31 cellular contexts compared by ENCODE assay signal in the genomic region with DNA sequence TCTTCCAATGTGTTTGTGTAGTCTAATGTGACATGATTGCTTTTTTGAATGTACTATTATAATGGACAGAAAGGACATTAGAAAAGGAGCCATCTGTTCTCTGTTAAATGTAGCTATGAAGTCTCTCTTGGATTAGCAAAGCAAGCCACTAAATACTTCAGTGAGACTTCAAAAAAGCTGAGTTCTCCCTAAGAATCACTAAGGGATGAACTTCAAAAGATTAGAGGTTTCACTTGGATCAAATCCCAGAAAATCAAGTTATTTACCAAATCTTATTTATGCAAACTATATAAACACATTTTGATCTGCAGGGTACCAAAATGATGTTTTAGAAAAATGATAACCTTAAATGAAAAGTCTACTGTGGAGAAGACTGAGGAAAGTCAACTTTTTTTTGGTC.
"Had no signal": no experiment of that assay in that cellular context is flagged by ENCODE, and none has a peak within 500 bp of the region (broad histone marks: within the 10 kb centered on the region; RNA-seq: fewer than 3 reads in every experiment).

No MANE protein-coding gene starts in this region.

- H3K9me3 ChIP-seq: ascending aorta, breast epithelium, colonic mucosa had no signal

- H3K4me1 ChIP-seq: breast epithelium, colonic mucosa had no signal

- H3K27me3 ChIP-seq: ascending aorta, breast epithelium, cardiac muscle cell, colonic mucosa had no signal

- H3K36me3 Mint-ChIP-seq: brain had no signal

- H3K27me3 Mint-ChIP-seq: activated B cell treated with CpG ODN at 0.5 μM for 24 hours; activated CD8-positive, alpha-beta T cell treated with anti-CD3 and anti-CD28 coated beads for 36 hours; activated naive CD4-positive, alpha-beta T cell treated with anti-CD3 and anti-CD28 coated beads, Interleukin-2, amount 50 U/mL, for 24 hours; activated naive CD8-positive, alpha-beta T cell treated with anti-CD3 and anti-CD28 coated beads for 36 hours; activated naive CD8-positive, alpha-beta T cell treated with anti-CD3 and anti-CD28 coated beads, Interleukin-2, amount 50 U/mL, for 24 hours; T-helper 17 cell had no signal

- DNase-seq: activated B cell treated with CpG ODN at 0.5 μM for 24 hours; activated CD4-positive, alpha-beta T cell treated with anti-CD3 and anti-CD28 coated beads for 48 hours; activated CD4-positive, alpha-beta T cell treated with anti-CD3 and anti-CD28 coated beads, Interleukin-2, amount 50 U/mL, for 1 hour; activated CD4-positive, alpha-beta T cell treated with anti-CD3 and anti-CD28 coated beads, Interleukin-2, amount 50 U/mL, for 48 hours; activated CD8-positive, alpha-beta memory T cell treated with anti-CD3 and anti-CD28 coated beads for 24 hours; activated CD8-positive, alpha-beta T cell treated with anti-CD3 and anti-CD28 coated beads for 36 hours; activated effector memory CD4-positive, alpha-beta T cell treated with anti-CD3 and anti-CD28 coated beads, Interleukin-2, amount 50 U/mL, for 16 hours; activated naive CD4-positive, alpha-beta T cell treated with anti-CD3 and anti-CD28 coated beads for 36 hours; activated naive CD8-positive, alpha-beta T cell treated with anti-CD3 and anti-CD28 coated beads for 36 hours; activated naive CD8-positive, alpha-beta T cell treated with anti-CD3 and anti-CD28 coated beads, Interleukin-2, amount 50 U/mL, for 24 hours; activated T-cell treated with anti-CD3 and anti-CD28 coated beads, Interleukin-2, amount 50 U/mL, for 4 hours; central memory CD4-positive, alpha-beta T cell; cerebellar nuclear complex; colonic mucosa; effector CD8-positive, alpha-beta T cell; foreskin fibroblast; head of caudate nucleus; T-helper 1 cell; T-helper 17 cell; T1000; WERI-Rb-1 had no signal

- ATAC-seq: activated CD4-positive, CD25-positive, alpha-beta regulatory T cell treated with anti-CD3 and anti-CD28 coated beads, Interleukin-2, amount 50 U/mL, for 24 hours; activated CD8-positive, alpha-beta T cell treated with anti-CD3 and anti-CD28 coated beads for 36 hours; activated naive CD8-positive, alpha-beta T cell treated with anti-CD3 and anti-CD28 coated beads, Interleukin-2, amount 50 U/mL, for 24 hours; activated T-cell treated with anti-CD3 and anti-CD28 coated beads, Interleukin-2, amount 50 U/mL, for 4 hours; esophagus mucosa; T-helper 17 cell had no signal

- H3K4me3 ChIP-seq: ascending aorta, breast epithelium, cardiac muscle cell, colonic mucosa had no signal

- H3K27ac ChIP-seq: ascending aorta, breast epithelium, cardiac muscle cell, colonic mucosa, WERI-Rb-1 had no signal

- H3K9me3 Mint-ChIP-seq: activated B cell treated with CpG ODN at 0.5 μM for 24 hours; activated CD8-positive, alpha-beta T cell treated with anti-CD3 and anti-CD28 coated beads for 36 hours; activated naive CD4-positive, alpha-beta T cell treated with anti-CD3 and anti-CD28 coated beads for 36 hours; activated T-cell treated with anti-CD3 and anti-CD28 coated beads, Interleukin-2, amount 50 U/mL, for 4 hours had no signal

- H3K27ac Mint-ChIP-seq: activated B cell treated with CpG ODN at 0.5 μM for 24 hours; activated CD8-positive, alpha-beta T cell treated with anti-CD3 and anti-CD28 coated beads for 36 hours; activated naive CD4-positive, alpha-beta T cell treated with anti-CD3 and anti-CD28 coated beads for 36 hours; activated naive CD4-positive, alpha-beta T cell treated with anti-CD3 and anti-CD28 coated beads, Interleukin-2, amount 50 U/mL, for 24 hours; activated naive CD8-positive, alpha-beta T cell treated with anti-CD3 and anti-CD28 coated beads for 36 hours; activated naive CD8-positive, alpha-beta T cell treated with anti-CD3 and anti-CD28 coated beads, Interleukin-2, amount 50 U/mL, for 24 hours; activated T-helper 1 cell treated with anti-CD3 and anti-CD28 coated beads, Interleukin-12 subunit alpha, Interleukin-12 subunit beta, Interleukin-2, Interleukin-4 antibody, amounts not matched to agents 30 ng/mL and 10 ng/mL and 1 ng/mL, durations not matched to agents 14 hours and 24 hours and 36 hours; activated T-helper 2 cell treated with anti-CD3 and anti-CD28 coated beads, Interferon-gamma antibody, Interleukin-2, Interleukin-4, amounts not matched to agents 10 μg/mL and 5 μg/mL and 100 μg/mL, durations not matched to agents 14 hours and 24 hours and 36 hours; T-helper 17 cell; T-helper 2 cell treated with Interferon-gamma antibody and Interleukin-4, amounts not matched to agents 5 μg/mL and 100 μg/mL, for 36 hours had no signal

- H3K4me3 Mint-ChIP-seq: activated B cell treated with CpG ODN at 0.5 μM for 24 hours; activated CD8-positive, alpha-beta T cell treated with anti-CD3 and anti-CD28 coated beads for 36 hours; activated naive CD4-positive, alpha-beta T cell treated with anti-CD3 and anti-CD28 coated beads for 36 hours; activated naive CD4-positive, alpha-beta T cell treated with anti-CD3 and anti-CD28 coated beads, Interleukin-2, amount 50 U/mL, for 24 hours; activated naive CD8-positive, alpha-beta T cell treated with anti-CD3 and anti-CD28 coated beads for 36 hours; activated naive CD8-positive, alpha-beta T cell treated with anti-CD3 and anti-CD28 coated beads, Interleukin-2, amount 50 U/mL, for 24 hours; activated T-cell treated with anti-CD3 and anti-CD28 coated beads, Interleukin-2, amount 50 U/mL, for 4 hours; activated T-helper 1 cell treated with anti-CD3 and anti-CD28 coated beads, Interleukin-12 subunit alpha, Interleukin-12 subunit beta, Interleukin-2, Interleukin-4 antibody, amounts not matched to agents 30 ng/mL and 10 ng/mL and 1 ng/mL, durations not matched to agents 14 hours and 24 hours and 36 hours; brain; T-helper 17 cell; T-helper 2 cell treated with Interferon-gamma antibody and Interleukin-4, amounts not matched to agents 5 μg/mL and 100 μg/mL, for 36 hours had no signal

- H3K36me3 ChIP-seq: ascending aorta, breast epithelium, cardiac muscle cell, colonic mucosa, WERI-Rb-1 had no signal
